In genomic region chr1:53678046-53678445, GRCh38 we compare ENCODE assay signal across 6 cellular contexts.
"Had no signal": no experiment of that assay in that cellular context is flagged by ENCODE, and none has a peak within 500 bp of the region (broad histone marks: within the 10 kb centered on the region; RNA-seq: fewer than 3 reads in every experiment).

No MANE protein-coding gene starts in this region.

- FAIRE-seq: HepG2, HTR-8/SVneo, K562 had no signal

- H3K4me3 ChIP-seq: K562 had no signal

- ATAC-seq: HepG2, K562 had no signal

- DNase-seq: KBM-7, KG1 had no signal

- H3K27ac ChIP-seq: HL-60 had no signal
